In the genomic region with DNA sequence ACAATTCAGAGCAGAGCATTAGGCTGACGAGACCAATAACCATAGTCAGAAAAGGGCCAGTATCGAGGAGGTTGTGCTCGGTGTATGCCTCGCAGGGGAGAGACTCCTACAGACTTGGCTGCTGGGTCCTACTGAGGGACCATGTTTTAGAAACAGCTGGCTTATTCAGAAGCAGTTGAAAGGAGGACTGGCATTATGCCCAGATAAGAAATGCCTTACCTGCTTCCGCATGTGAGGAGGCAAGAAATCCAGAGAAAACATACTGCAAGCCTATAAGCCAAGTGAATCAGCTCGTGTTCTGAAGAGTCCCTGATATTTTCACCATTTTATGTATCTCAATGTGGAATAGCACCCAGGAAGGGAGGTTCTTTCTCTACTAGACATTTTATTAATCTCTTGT, we compare ENCODE assay signal across 17 cellular contexts.
"Had no signal": no experiment of that assay in that cellular context is flagged by ENCODE, and none has a peak within 500 bp of the region (broad histone marks: within the 10 kb centered on the region; RNA-seq: fewer than 3 reads in every experiment).

No MANE protein-coding gene starts in this region.

- H3K27me3 ChIP-seq: adrenal gland, gastrocnemius medialis, heart right ventricle, upper lobe of left lung had no signal

- H3K4me3 ChIP-seq: adrenal gland, coronary artery, gastrocnemius medialis, heart right ventricle, left ventricle myocardium inferior, psoas muscle, upper lobe of left lung had no signal

- H3K9me3 ChIP-seq: adrenal gland, gastrocnemius medialis, upper lobe of left lung had no signal

- H3K4me1 ChIP-seq: adrenal gland, gastrocnemius medialis, heart right ventricle, left ventricle myocardium inferior, psoas muscle, upper lobe of left lung had no signal

- H3K27ac ChIP-seq: adrenal gland, coronary artery, gastrocnemius medialis, heart right ventricle, left ventricle myocardium inferior, psoas muscle, upper lobe of left lung had no signal

- H3K36me3 ChIP-seq: adrenal gland, gastrocnemius medialis, heart right ventricle, left ventricle myocardium inferior, upper lobe of left lung had no signal

- DNase-seq: activated B cell treated with CpG ODN at 0.5 μM for 24 hours; activated CD4-positive, alpha-beta T cell treated with anti-CD3 and anti-CD28 coated beads, Interleukin-2, amount 10 ng/mL, durations not matched to agents 7 days and 5 days; activated naive CD4-positive, alpha-beta T cell treated with anti-CD3 and anti-CD28 coated beads, Interleukin-2, amount 10 ng/mL, durations not matched to agents 7 days and 5 days; activated T-cell treated with anti-CD3 and anti-CD28 coated beads for 4 hours; adrenal gland; central memory CD4-positive, alpha-beta T cell; effector CD4-positive, alpha-beta T cell; gastrocnemius medialis; heart right ventricle; left ventricle myocardium inferior; mesenchymal stem cell; psoas muscle; stimulated activated CD4-positive, alpha-beta T cell treated with anti-CD3 and anti-CD28 coated beads, Interleukin-12 subunit alpha, Interleukin-12 subunit beta, amount 100 ng/mL, for 4 hours; stimulated activated naive CD4-positive, alpha-beta T cell; upper lobe of left lung had no signal

- ATAC-seq: gastrocnemius medialis, heart right ventricle, psoas muscle, sciatic nerve had no signal
